Comparison of ENCODE assay signal across 15 cellular contexts in the genomic region with DNA sequence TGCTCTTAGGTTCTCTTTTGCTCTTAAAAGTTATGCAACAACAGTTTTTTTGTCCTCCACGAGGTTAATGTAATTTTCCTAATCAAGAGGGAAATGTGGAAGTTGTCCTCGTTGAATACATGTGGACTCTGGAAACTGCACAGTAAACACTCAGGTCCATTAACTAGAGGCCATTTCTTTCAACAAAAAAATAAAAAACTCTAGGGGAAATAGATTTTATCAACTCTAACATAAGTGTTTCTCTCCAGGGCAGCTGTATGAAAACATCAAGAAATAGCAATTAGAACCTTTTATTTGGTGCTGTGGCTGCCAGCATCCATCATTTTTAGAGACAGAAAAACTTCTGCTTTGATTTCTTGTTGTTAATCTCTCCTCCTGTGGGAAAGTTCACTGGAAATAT.
"Had no signal": no experiment of that assay in that cellular context is flagged by ENCODE, and none has a peak within 500 bp of the region (broad histone marks: within the 10 kb centered on the region; RNA-seq: fewer than 3 reads in every experiment).

No MANE protein-coding gene starts in this region.

- H3K9me3 ChIP-seq: ovary, suprapubic skin, upper lobe of right lung had no signal

- ATAC-seq: activated naive CD8-positive, alpha-beta T cell treated with anti-CD3 and anti-CD28 coated beads, Interleukin-2, amount 50 U/mL, for 24 hours; activated T-helper 17 cell treated with anti-CD3 and anti-CD28 coated beads, Interleukin-2, amount 50 U/mL, for 72 hours; effector memory CD8-positive, alpha-beta T cell; left cardiac atrium; sciatic nerve; upper lobe of right lung had no signal

- H3K4me1 ChIP-seq: suprapubic skin, upper lobe of right lung had no signal

- DNase-seq: activated CD4-positive, alpha-beta T cell treated with anti-CD3 and anti-CD28 coated beads for 1 hour; activated CD4-positive, alpha-beta T cell treated with anti-CD3 and anti-CD28 coated beads, Interleukin-2, amount 50 U/mL, for 4 hours; activated naive CD4-positive, alpha-beta T cell treated with Interleukin-2 at 50 U/mL for 16 hours; activated naive CD8-positive, alpha-beta T cell treated with anti-CD3 and anti-CD28 coated beads, Interleukin-2, amount 50 U/mL, for 24 hours; activated T-cell treated with anti-CD3 and anti-CD28 coated beads for 4 hours; effector memory CD8-positive, alpha-beta T cell; left cardiac atrium; ovary; T1000; upper lobe of right lung had no signal

- H3K27me3 ChIP-seq: ovary, suprapubic skin, upper lobe of right lung had no signal

- H3K4me3 ChIP-seq: lung, ovary, suprapubic skin, upper lobe of right lung had no signal

- H3K27ac ChIP-seq: epithelial cell of prostate, ovary, suprapubic skin, upper lobe of right lung had no signal

- H3K36me3 ChIP-seq: ovary, suprapubic skin, upper lobe of right lung had no signal
